19 cellular contexts compared by ENCODE assay signal in genomic region chr9:94445846-94446245, GRCh38.
DNase-seq lines count a peak whose midpoint lies in the region; ATAC-seq and TF ChIP-seq lines count a peak whose summit lies in the region.
"Had no signal": no experiment of that assay in that cellular context is flagged by ENCODE, and none has a peak within 500 bp of the region (broad histone marks: within the 10 kb centered on the region; RNA-seq: fewer than 3 reads in every experiment).

No MANE protein-coding gene starts in this region.

- no peak overlapping the region for H3K27ac ChIP-seq in Karpas-422 (ENCODE audit: low read length)
- peak overlapping the region; percentile 44 for H3K27ac ChIP-seq in parathyroid adenoma
- H3K27ac ChIP-seq: BLaER1 had no signal

- no peaks in the 10 kb centered on the region for H3K9me2 ChIP-seq in Karpas-422 (replicated peaks; ENCODE audit: insufficient read depth, low read length)
- H3K9me2 ChIP-seq: SK-N-SH had no signal

- H3K27me3 ChIP-seq in Karpas-422 (ENCODE audit: low read length) (no peaks in the 10 kb centered on the region), parathyroid adenoma (ENCODE audit: control insufficient read depth, insufficient read depth, low read length) (no peaks in the 10 kb centered on the region)
- H3K27me3 ChIP-seq: BLaER1 had no signal

- H3K9me3 ChIP-seq in Karpas-422 (ENCODE audit: low read length) (no peaks in the 10 kb centered on the region), parathyroid adenoma (ENCODE audit: control insufficient read depth, low read length) (no peaks in the 10 kb centered on the region)
- H3K9me3 ChIP-seq: BLaER1, SK-N-SH had no signal

- H3K79me2 ChIP-seq in Karpas-422 (ENCODE audit: low read length) (peaks cover 49% of the 10 kb centered on the region), parathyroid adenoma (peaks cover 3% of the 10 kb centered on the region)

- H3K36me3 ChIP-seq in Karpas-422 (ENCODE audit: insufficient read depth, low read length), result peaks cover 32% of the 10 kb centered on the region; the same call in 1 of the 2 replicates
- no peaks in the 10 kb centered on the region for H3K36me3 ChIP-seq in parathyroid adenoma (ENCODE audit: control insufficient read depth, insufficient read depth, low read length)

- H3K9ac ChIP-seq in Karpas-422 (ENCODE audit: low read length) (no peak overlapping the region), parathyroid adenoma (no peak overlapping the region)
- H3K9ac ChIP-seq: BLaER1, SK-N-SH had no signal

- H3K4me1 ChIP-seq in Karpas-422 (ENCODE audit: low read length) (no peaks in the 10 kb centered on the region), parathyroid adenoma (peaks cover 3% of the 10 kb centered on the region)

- H2AFZ ChIP-seq in Karpas-422 (ENCODE audit: low read length) (no peak overlapping the region), parathyroid adenoma (no peak overlapping the region)

- peak; percentile 2 for DNase-seq in DMS79 treated with DMSO at 0.1 percent for 48 hours (lab: John Stamatoyannopoulos, UW)
- peak; percentile 5 for DNase-seq in Karpas-422
- DNase-seq in kidney glomerular epithelial cell (lab: John Stamatoyannopoulos, UW), result peak; percentile 5
- no peak for DNase-seq in cerebellar nuclear complex (lab: John Stamatoyannopoulos, UW)
- DNase-seq: Calu3; CD8-positive, alpha-beta T cell; DMS53; MM.1S; NCI-H1092 treated with DMSO at 0.1 percent for 48 hours; NCI-H146; NCI-H2029 treated with DMSO at 0.1 percent for 48 hours; NCI-H2171 treated with DMSO at 0.1 percent for 48 hours; NCI-H446 treated with DMSO at 0.1 percent for 48 hours; SK-N-SH had no signal

- H3K4me3 ChIP-seq in Karpas-422 (ENCODE audit: low read length) (no peak overlapping the region), parathyroid adenoma (ENCODE audit: low read depth, low read length) (no peak overlapping the region)
- H3K4me3 ChIP-seq: BLaER1 had no signal

- ATAC-seq in HG03159 (IDR thresholded peaks at IDR 0.05; ENCODE audit: unreplicated experiment) (no peak), GM19035 (IDR thresholded peaks at IDR 0.05; ENCODE audit: unreplicated experiment) (no peak)
- ATAC-seq: CD8-positive, alpha-beta T cell; Right ventricle myocardium inferior had no signal

- H3K4me2 ChIP-seq in Karpas-422 (ENCODE audit: low read depth, low read length, poor library complexity, severe bottlenecking), result no peak overlapping the region
- H3K4me2 ChIP-seq in parathyroid adenoma (ENCODE audit: low read length), result no peak overlapping the region
- H3K4me2 ChIP-seq: BLaER1, SK-N-SH had no signal

- no peak for TF ChIP-seq CTCF in parathyroid adenoma (IDR thresholded peaks at IDR 0.05)

- no peaks in the 10 kb centered on the region for H4K20me1 ChIP-seq in Karpas-422 (ENCODE audit: insufficient read depth, low read depth, low read length)

Comparison
In these comparisons a context has a peak if more than half of its experiments do, and no peak if none do; other contexts are left out.
1. DNase-seq: peak in DMS79 treated with DMSO at 0.1 percent for 48 hours (single experiment), Karpas-422 (single experiment) and kidney glomerular epithelial cell (single experiment); none in cerebellar nuclear complex (0 of 2).